ENCODE assay signal across 23 cellular contexts in genomic region chr10:35456175-35456574, GRCh38.
DNase-seq lines count a peak whose midpoint lies in the region; ATAC-seq, FAIRE-seq and TF ChIP-seq lines count a peak whose summit lies in the region.
"Had no signal": no experiment of that assay in that cellular context is flagged by ENCODE, and none has a peak within 500 bp of the region (broad histone marks: within the 10 kb centered on the region; RNA-seq: fewer than 3 reads in every experiment).

No MANE protein-coding gene starts in this region.

- TF ChIP-seq CTCF in CD8-positive, alpha-beta T cell (IDR thresholded peaks at IDR 0.05): no peak
- no peak for TF ChIP-seq CTCF in K562 (IDR thresholded peaks at IDR 0.05 in 2 of 3, conservative IDR thresholded peaks at IDR 0.05 in 1 of 3; ENCODE audit: insufficient read depth in 2 of 3, low read depth in 1 of 3, low read length in 3 of 3)

- ATAC-seq in CD8-positive, alpha-beta T cell: no peak
- ATAC-seq in K562: no peak
- ATAC-seq: activated CD4-positive, alpha-beta T cell treated with anti-CD3 and anti-CD28 coated beads for 36 hours; gastroesophageal sphincter; stimulated activated naive CD8-positive, alpha-beta T cell treated with anti-CD3 and anti-CD28 coated beads, Interleukin-15, Interleukin-2, amounts not matched to agents 100 U/mL and 50 U/mL, for 24 hours had no signal

- in situ Hi-C loops in K562 (cut with MboI): no loop called here

- H3K9me3 Mint-ChIP-seq in CD8-positive, alpha-beta T cell: no peaks in the 10 kb centered on the region
- H3K9me3 Mint-ChIP-seq: activated T-cell treated with anti-CD3 and anti-CD28 coated beads, Interleukin-2, amount 50 U/mL, for 24 hours; HFFc6 had no signal

- intact Hi-C loops in CD8-positive, alpha-beta T cell (cut with DNase I, micrococcal nuclease): no loop called here
- intact Hi-C loops in K562 (cut with micrococcal nuclease) (no loop called here), cardiac septum (cut with DNase I) (no loop called here)

- 66% methylated on average over 2 of the region's 2 CpGs for WGBS in K562 (ENCODE audit: insufficient coverage, low coverage, missing lambda C conversion rate)

- peaks cover 5% of the 10 kb centered on the region for H3K36me3 Mint-ChIP-seq in CD8-positive, alpha-beta T cell

- peaks cover 30% of the 10 kb centered on the region for H4K20me1 ChIP-seq in K562 (replicated peaks; ENCODE audit: control insufficient read depth, insufficient read depth, low read length)

- FAIRE-seq in K562 (lab: Jason Lieb, UNC): peak; percentile 32
- FAIRE-seq: GM19239, islet of Langerhans had no signal

- CTCF ChIA-PET in CD8-positive, alpha-beta T cell (lab: Charles Lee): no interaction called here
- CTCF ChIA-PET in K562 (lab: Yijun Ruan, JAX; ENCODE audit: low intra/inter-chr PET ratio): no interaction called here

- DNase-seq in CD8-positive, alpha-beta T cell: no peak
- DNase-seq in NCI-H146 (lab: John Stamatoyannopoulos, UW) (peak; percentile 84), K562 (ENCODE audit: extremely low read depth in 1 of 4, low spot score in 3 of 4) (no peak), midbrain (lab: John Stamatoyannopoulos, UW) (peak; percentile 53), GOT3 (lab: John Stamatoyannopoulos, UW) (no peak), cardiac septum (ENCODE audit: low spot score) (no peak), H4 (ENCODE audit: low spot score) (no peak)
- DNase-seq: activated CD4-positive, alpha-beta T cell treated with anti-CD3 and anti-CD28 coated beads for 36 hours; activated T-cell treated with anti-CD3 and anti-CD28 coated beads, Interleukin-2, amount 50 U/mL, for 24 hours; cortex of kidney; esophagus squamous epithelium; HFFc6; NCI-H1930; NCI-H446; Peyer's patch; sigmoid colon; stimulated activated naive CD8-positive, alpha-beta T cell treated with anti-CD3 and anti-CD28 coated beads, Interleukin-15, Interleukin-2, amounts not matched to agents 100 U/mL and 50 U/mL, for 24 hours had no signal

- TF ChIP-seq EP300 in K562 (IDR thresholded peaks at IDR 0.05; ENCODE audit: low read length): no peak

- no peaks in the 10 kb centered on the region for H3K36me3 ChIP-seq in CD8-positive, alpha-beta T cell (ENCODE audit: insufficient read depth, low read length)
- no peaks in the 10 kb centered on the region; the same call in 2 of the 3 replicates for H3K36me3 ChIP-seq in K562 (ENCODE audit: control insufficient read depth, insufficient read depth, low read length)
- H3K36me3 ChIP-seq: breast epithelium, esophagus squamous epithelium, gastroesophageal sphincter, Peyer's patch, sigmoid colon, tibial nerve had no signal

- no peaks in the 10 kb centered on the region for H3K9me3 ChIP-seq in CD8-positive, alpha-beta T cell (ENCODE audit: low read length)
- H3K9me3 ChIP-seq in K562 (replicated peaks; ENCODE audit: control insufficient read depth, insufficient read depth, low read depth, low read length): no peaks in the 10 kb centered on the region
- H3K9me3 ChIP-seq: breast epithelium, esophagus squamous epithelium, gastroesophageal sphincter, Peyer's patch, sigmoid colon, tibial nerve had no signal

- H3K4me3 ChIP-seq in CD8-positive, alpha-beta T cell (ENCODE audit: low read depth, low read length): no peak overlapping the region
- no peak overlapping the region for H3K4me3 ChIP-seq in K562
- H3K4me3 ChIP-seq: breast epithelium, esophagus squamous epithelium, gastroesophageal sphincter, Peyer's patch, sigmoid colon, tibial nerve had no signal

- no peak overlapping the region for H3K27ac ChIP-seq in CD8-positive, alpha-beta T cell (ENCODE audit: low read depth, low read length)
- H3K27ac ChIP-seq in K562 (ENCODE audit: extremely low read depth, low read depth, low read length): no peak overlapping the region
- H3K27ac ChIP-seq: breast epithelium, esophagus squamous epithelium, gastroesophageal sphincter, Peyer's patch, sigmoid colon had no signal

- POLR2A ChIA-PET in CD8-positive, alpha-beta T cell (lab: Charles Lee): no interaction called here
- POLR2A ChIA-PET in K562 (lab: Yijun Ruan, JAX): interaction anchor here (0.6 to 1.5 kb wide), 4 partner anchors 15 to 297 kb away, joined by 3 read pairs; no protein-coding TSS in a partner anchor

- H3K9me1 ChIP-seq in K562 (ENCODE audit: control insufficient read depth, insufficient read depth, low read length): peaks cover 6% of the 10 kb centered on the region

- no peaks in the 10 kb centered on the region for H3K27me3 Mint-ChIP-seq in CD8-positive, alpha-beta T cell (ENCODE audit: low read depth)
- H3K27me3 Mint-ChIP-seq: activated CD4-positive, alpha-beta T cell treated with anti-CD3 and anti-CD28 coated beads for 36 hours; activated T-cell treated with anti-CD3 and anti-CD28 coated beads, Interleukin-2, amount 50 U/mL, for 24 hours; progenitor cell of endocrine pancreas had no signal

- TF ChIP-seq POLR2A in K562 (conservative IDR thresholded peaks at IDR 0.05): no peak

- H3K79me2 ChIP-seq in K562 (ENCODE audit: control insufficient read depth, insufficient read depth, low read length): peaks cover 96% of the 10 kb centered on the region

- no peak overlapping the region for H2AFZ ChIP-seq in K562 (ENCODE audit: low read depth, low read length)

- TF ChIP-seq RAD21 in K562 (CRISPR knock-in tag; conservative IDR thresholded peaks at IDR 0.05 in 1 of 2, IDR thresholded peaks at IDR 0.05 in 1 of 2): no peak

- no TSS peak for BruUV-seq in K562 (replicated peaks; lab: Mats Ljungman, UMichigan)

- H3K4me3 Mint-ChIP-seq in CD8-positive, alpha-beta T cell: peak overlapping the region; percentile 30
- H3K4me3 Mint-ChIP-seq: activated CD4-positive, alpha-beta T cell treated with anti-CD3 and anti-CD28 coated beads for 36 hours; activated T-cell treated with anti-CD3 and anti-CD28 coated beads, Interleukin-2, amount 50 U/mL, for 24 hours; HFFc6 had no signal

- peaks cover 87% of the 10 kb centered on the region for H3K4me1 ChIP-seq in CD8-positive, alpha-beta T cell (ENCODE audit: insufficient read depth, low read length)
- peaks cover 21 to 39% of the 10 kb centered on the region in 2 experiments for H3K4me1 ChIP-seq in K562 (replicated peaks in 1 of 2; ENCODE audit: control insufficient read depth in 2 of 2, insufficient read depth in 2 of 2, low read length in 2 of 2)

- peak overlapping the region; percentile 55 for H3K27ac Mint-ChIP-seq in CD8-positive, alpha-beta T cell
- H3K27ac Mint-ChIP-seq: activated CD4-positive, alpha-beta T cell treated with anti-CD3 and anti-CD28 coated beads for 36 hours; activated T-cell treated with anti-CD3 and anti-CD28 coated beads, Interleukin-2, amount 50 U/mL, for 24 hours; HFFc6; progenitor cell of endocrine pancreas had no signal

- no peaks in the 10 kb centered on the region for H3K27me3 ChIP-seq in CD8-positive, alpha-beta T cell (ENCODE audit: insufficient read depth, low read length)
- no peaks in the 10 kb centered on the region for H3K27me3 ChIP-seq in K562 (ENCODE audit: control insufficient read depth in 2 of 2, insufficient read depth in 2 of 2, low read length in 2 of 2)
- H3K27me3 ChIP-seq: breast epithelium, esophagus squamous epithelium, gastroesophageal sphincter, Peyer's patch, sigmoid colon, tibial nerve had no signal

- peaks cover 52% of the 10 kb centered on the region for H3K4me1 Mint-ChIP-seq in CD8-positive, alpha-beta T cell (ENCODE audit: low read depth)

- no peak overlapping the region for H3K4me2 ChIP-seq in K562 (ENCODE audit: insufficient read depth, low read length)

- H3K9ac ChIP-seq in K562 (ENCODE audit: insufficient read depth in 1 of 2, low read depth in 2 of 2, low read length in 2 of 2): no peak overlapping the region

TF ChIP-seq in K562, 482 proteins besides CTCF, POLR2A, EP300 and RAD21:
- TF ChIP-seq HNRNPUL1 (IDR thresholded peaks at IDR 0.05; ENCODE audit: low read length): no peak
- no peak for TF ChIP-seq ZNF133 (CRISPR knock-in tag; IDR thresholded peaks at IDR 0.05)
- TF ChIP-seq BMI1 (IDR thresholded peaks at IDR 0.05; ENCODE audit: low read length): no peak
- TF ChIP-seq FOXJ2 (tag; IDR thresholded peaks at IDR 0.05): no peak
- TF ChIP-seq MTA2 (IDR thresholded peaks at IDR 0.05; ENCODE audit: low read depth): no peak
- TF ChIP-seq ZBTB2 (IDR thresholded peaks at IDR 0.05): no peak
- TF ChIP-seq ATF7 (IDR thresholded peaks at IDR 0.05): no peak
- no peak for TF ChIP-seq BCOR (IDR thresholded peaks at IDR 0.05)
- no peak for TF ChIP-seq SIN3B (IDR thresholded peaks at IDR 0.05; ENCODE audit: low read depth)

Comparison
In these comparisons a context has a peak if more than half of its experiments do, and no peak if none do; other contexts are left out.
1. DNase-seq: peak in NCI-H146 (single experiment) and midbrain (single experiment); none in CD8-positive, alpha-beta T cell (0 of 7), K562 (0 of 4), GOT3 (single experiment), cardiac septum (single experiment) and H4 (single experiment).